ENCODE assay signal across 3 cellular contexts in the genomic region with DNA sequence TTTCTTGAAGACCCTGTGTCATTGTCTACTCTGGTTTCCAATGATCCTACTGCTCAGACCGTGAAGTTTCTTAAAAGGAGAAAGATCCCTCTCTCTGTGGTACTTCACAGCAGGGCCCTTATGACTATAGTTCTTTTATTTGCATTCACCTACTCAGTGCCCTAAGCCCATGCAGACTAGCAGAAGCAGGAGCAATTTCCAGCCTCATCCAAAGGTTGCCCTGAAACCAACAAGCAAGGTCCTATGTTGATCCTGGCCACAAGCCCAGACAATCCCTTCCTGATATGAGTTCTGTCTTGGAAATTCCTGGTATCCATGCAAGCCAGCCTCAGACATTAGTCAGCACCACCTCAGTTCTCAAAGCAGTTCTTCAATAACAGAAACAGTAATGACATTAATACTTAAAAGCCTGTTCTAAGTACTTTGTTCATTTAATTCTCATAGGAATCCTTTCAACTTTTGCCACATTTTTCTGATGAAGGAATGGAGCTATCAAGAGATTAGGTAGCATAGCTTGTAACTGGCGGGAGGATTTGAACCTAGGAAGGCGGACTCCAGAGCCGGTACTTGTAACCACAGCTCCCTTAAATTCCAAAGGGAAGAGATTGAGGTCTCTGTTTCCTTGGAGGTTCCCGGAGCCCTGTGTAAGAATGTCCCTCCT.
TF ChIP-seq lines count a peak whose summit lies in the region.

No MANE protein-coding gene starts in this region.

TF ChIP-seq in A549, 52 proteins besides CTCF, POLR2A, EP300 and RAD21:
- TF ChIP-seq, protein P1, sequence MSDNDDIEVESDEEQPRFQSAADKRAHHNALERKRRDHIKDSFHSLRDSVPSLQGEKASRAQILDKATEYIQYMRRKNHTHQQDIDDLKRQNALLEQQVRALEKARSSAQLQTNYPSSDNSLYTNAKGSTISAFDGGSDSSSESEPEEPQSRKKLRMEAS (IDR thresholded peaks at IDR 0.05) = peak; percentile 41
- no peak for TF ChIP-seq ZSCAN20 (CRISPR knock-in tag; IDR thresholded peaks at IDR 0.05)
- TF ChIP-seq FOXS1 (CRISPR knock-in tag; IDR thresholded peaks at IDR 0.05) = peak; percentile 91; the same call in 1 of the 2 replicates
- TF ChIP-seq GATA3 (IDR thresholded peaks at IDR 0.05; ENCODE audit: borderline replicate concordance) = peak; percentile 68; the same call in 1 of the 2 replicates
- no peak for TF ChIP-seq NPAS2 (CRISPR knock-in tag; IDR thresholded peaks at IDR 0.05; ENCODE audit: borderline replicate concordance)
- TF ChIP-seq ZNF302 (CRISPR knock-in tag; IDR thresholded peaks at IDR 0.05) = no peak
- TF ChIP-seq JUN (IDR thresholded peaks at IDR 0.05) = peak; percentile 21 to 66; a peak in 3 of 5 replicates
- TF ChIP-seq, protein P2, sequence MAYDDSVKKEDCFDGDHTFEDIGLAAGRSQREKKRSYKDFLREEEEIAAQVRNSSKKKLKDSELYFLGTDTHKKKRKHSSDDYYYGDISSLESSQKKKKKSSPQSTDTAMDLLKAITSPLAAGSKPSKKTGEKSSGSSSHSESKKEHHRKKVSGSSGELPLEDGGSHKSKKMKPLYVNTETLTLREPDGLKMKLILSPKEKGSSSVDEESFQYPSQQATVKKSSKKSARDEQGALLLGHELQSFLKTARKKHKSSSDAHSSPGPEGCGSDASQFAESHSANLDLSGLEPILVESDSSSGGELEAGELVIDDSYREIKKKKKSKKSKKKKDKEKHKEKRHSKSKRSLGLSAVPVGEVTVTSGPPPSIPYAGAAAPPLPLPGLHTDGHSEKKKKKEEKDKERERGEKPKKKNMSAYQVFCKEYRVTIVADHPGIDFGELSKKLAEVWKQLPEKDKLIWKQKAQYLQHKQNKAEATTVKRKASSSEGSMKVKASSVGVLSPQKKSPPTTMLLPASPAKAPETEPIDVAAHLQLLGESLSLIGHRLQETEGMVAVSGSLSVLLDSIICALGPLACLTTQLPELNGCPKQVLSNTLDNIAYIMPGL (CRISPR knock-in tag; IDR thresholded peaks at IDR 0.05; ENCODE audit: borderline replicate concordance) = no peak
- TF ChIP-seq POLR2AphosphoS2 (conservative IDR thresholded peaks at IDR 0.05; ENCODE audit: low read length) = no peak
- TF ChIP-seq HOXA7 (CRISPR knock-in tag; IDR thresholded peaks at IDR 0.05) = peak; percentile 36; the same call in 1 of the 2 replicates
- peak; percentile 47; the same call in 1 of the 2 replicates for TF ChIP-seq FOSL2 (IDR thresholded peaks at IDR 0.05)
- peak; percentile 82 for TF ChIP-seq FOSL2 (CRISPR knock-in tag; IDR thresholded peaks at IDR 0.05)
- TF ChIP-seq MYC (IDR thresholded peaks at IDR 0.05; ENCODE audit: borderline replicate concordance, low read length) = no peak
- TF ChIP-seq CEBPB (IDR thresholded peaks at IDR 0.05) = no peak; a peak in 1 of 4 replicates
- TF ChIP-seq JUNB (IDR thresholded peaks at IDR 0.05) = peak; percentile 57
- TF ChIP-seq, protein P3, sequence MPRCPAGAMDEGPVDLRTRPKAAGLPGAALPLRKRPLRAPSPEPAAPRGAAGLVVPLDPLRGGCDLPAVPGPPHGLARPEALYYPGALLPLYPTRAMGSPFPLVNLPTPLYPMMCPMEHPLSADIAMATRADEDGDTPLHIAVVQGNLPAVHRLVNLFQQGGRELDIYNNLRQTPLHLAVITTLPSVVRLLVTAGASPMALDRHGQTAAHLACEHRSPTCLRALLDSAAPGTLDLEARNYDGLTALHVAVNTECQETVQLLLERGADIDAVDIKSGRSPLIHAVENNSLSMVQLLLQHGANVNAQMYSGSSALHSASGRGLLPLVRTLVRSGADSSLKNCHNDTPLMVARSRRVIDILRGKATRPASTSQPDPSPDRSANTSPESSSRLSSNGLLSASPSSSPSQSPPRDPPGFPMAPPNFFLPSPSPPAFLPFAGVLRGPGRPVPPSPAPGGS (IDR thresholded peaks at IDR 0.05) = no peak

TF ChIP-seq in HEK293, 187 proteins besides CTCF, POLR2A, EP300 and RAD21 (continues in another document):
- TF ChIP-seq PRDM1 (tag by site-specific recombination; IDR thresholded peaks at IDR 0.05) = 0 out of 2 replicates have a peak, but pooled peaks have one; percentile 13
- no peak for TF ChIP-seq ZNF501 (tag by site-specific recombination; IDR thresholded peaks at IDR 0.05)
- TF ChIP-seq, protein P4, sequence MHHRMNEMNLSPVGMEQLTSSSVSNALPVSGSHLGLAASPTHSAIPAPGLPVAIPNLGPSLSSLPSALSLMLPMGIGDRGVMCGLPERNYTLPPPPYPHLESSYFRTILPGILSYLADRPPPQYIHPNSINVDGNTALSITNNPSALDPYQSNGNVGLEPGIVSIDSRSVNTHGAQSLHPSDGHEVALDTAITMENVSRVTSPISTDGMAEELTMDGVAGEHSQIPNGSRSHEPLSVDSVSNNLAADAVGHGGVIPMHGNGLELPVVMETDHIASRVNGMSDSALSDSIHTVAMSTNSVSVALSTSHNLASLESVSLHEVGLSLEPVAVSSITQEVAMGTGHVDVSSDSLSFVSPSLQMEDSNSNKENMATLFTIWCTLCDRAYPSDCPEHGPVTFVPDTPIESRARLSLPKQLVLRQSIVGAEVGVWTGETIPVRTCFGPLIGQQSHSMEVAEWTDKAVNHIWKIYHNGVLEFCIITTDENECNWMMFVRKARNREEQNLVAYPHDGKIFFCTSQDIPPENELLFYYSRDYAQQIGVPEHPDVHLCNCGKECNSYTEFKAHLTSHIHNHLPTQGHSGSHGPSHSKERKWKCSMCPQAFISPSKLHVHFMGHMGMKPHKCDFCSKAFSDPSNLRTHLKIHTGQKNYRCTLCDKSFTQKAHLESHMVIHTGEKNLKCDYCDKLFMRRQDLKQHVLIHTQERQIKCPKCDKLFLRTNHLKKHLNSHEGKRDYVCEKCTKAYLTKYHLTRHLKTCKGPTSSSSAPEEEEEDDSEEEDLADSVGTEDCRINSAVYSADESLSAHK (tag by site-specific recombination; IDR thresholded peaks at IDR 0.05) = peak; percentile 77
- TF ChIP-seq GFI1B (tag by site-specific recombination; IDR thresholded peaks at IDR 0.05) = no peak
- TF ChIP-seq ZNF10 (tag by site-specific recombination; IDR thresholded peaks at IDR 0.05) = 0 out of 2 replicates have a peak, but pooled peaks have one; percentile 34
- 0 out of 2 replicates have a peak, but pooled peaks have one; percentile 33 for TF ChIP-seq ZBTB8A (tag by site-specific recombination; IDR thresholded peaks at IDR 0.05)
- no peak for TF ChIP-seq ZNF175 (tag by site-specific recombination; IDR thresholded peaks at IDR 0.05)
- TF ChIP-seq OSR2 (tag by site-specific recombination; IDR thresholded peaks at IDR 0.05) = peak; percentile 85
- no peak; the same call in 1 of the 2 replicates for TF ChIP-seq ZBTB17 (tag by site-specific recombination; IDR thresholded peaks at IDR 0.05)
- no peak for TF ChIP-seq GLI2 (tag by site-specific recombination; IDR thresholded peaks at IDR 0.05; ENCODE audit: borderline replicate concordance, low read depth)
- TF ChIP-seq ZNF792 (tag by site-specific recombination; IDR thresholded peaks at IDR 0.05) = no peak
- TF ChIP-seq ZNF24 (tag by site-specific recombination; IDR thresholded peaks at IDR 0.05) = 0 out of 2 replicates have a peak, but pooled peaks have one; percentile 16
- peak; percentile 77 for TF ChIP-seq ZNF239 (tag by site-specific recombination; IDR thresholded peaks at IDR 0.05)
- TF ChIP-seq, protein P5, sequence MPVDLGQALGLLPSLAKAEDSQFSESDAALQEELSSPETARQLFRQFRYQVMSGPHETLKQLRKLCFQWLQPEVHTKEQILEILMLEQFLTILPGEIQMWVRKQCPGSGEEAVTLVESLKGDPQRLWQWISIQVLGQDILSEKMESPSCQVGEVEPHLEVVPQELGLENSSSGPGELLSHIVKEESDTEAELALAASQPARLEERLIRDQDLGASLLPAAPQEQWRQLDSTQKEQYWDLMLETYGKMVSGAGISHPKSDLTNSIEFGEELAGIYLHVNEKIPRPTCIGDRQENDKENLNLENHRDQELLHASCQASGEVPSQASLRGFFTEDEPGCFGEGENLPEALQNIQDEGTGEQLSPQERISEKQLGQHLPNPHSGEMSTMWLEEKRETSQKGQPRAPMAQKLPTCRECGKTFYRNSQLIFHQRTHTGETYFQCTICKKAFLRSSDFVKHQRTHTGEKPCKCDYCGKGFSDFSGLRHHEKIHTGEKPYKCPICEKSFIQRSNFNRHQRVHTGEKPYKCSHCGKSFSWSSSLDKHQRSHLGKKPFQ (tag by site-specific recombination; IDR thresholded peaks at IDR 0.05) = no peak
- no peak for TF ChIP-seq ZNF548 (tag by site-specific recombination; IDR thresholded peaks at IDR 0.05)
- peak; percentile 72; the same call in 1 of the 2 replicates for TF ChIP-seq ZNF660 (tag by site-specific recombination; IDR thresholded peaks at IDR 0.05)
- TF ChIP-seq SCRT1 (tag by site-specific recombination; IDR thresholded peaks at IDR 0.05; ENCODE audit: borderline replicate concordance) = no peak
- no peak for TF ChIP-seq TCF7L2 (IDR thresholded peaks at IDR 0.05; ENCODE audit: borderline replicate concordance, low read depth, low read length)
- TF ChIP-seq, protein P6, sequence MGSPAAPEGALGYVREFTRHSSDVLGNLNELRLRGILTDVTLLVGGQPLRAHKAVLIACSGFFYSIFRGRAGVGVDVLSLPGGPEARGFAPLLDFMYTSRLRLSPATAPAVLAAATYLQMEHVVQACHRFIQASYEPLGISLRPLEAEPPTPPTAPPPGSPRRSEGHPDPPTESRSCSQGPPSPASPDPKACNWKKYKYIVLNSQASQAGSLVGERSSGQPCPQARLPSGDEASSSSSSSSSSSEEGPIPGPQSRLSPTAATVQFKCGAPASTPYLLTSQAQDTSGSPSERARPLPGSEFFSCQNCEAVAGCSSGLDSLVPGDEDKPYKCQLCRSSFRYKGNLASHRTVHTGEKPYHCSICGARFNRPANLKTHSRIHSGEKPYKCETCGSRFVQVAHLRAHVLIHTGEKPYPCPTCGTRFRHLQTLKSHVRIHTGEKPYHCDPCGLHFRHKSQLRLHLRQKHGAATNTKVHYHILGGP (tag by site-specific recombination; IDR thresholded peaks at IDR 0.05) = no peak
- no peak for TF ChIP-seq ZNF791 (tag by site-specific recombination; IDR thresholded peaks at IDR 0.05)

TF ChIP-seq in GM12878, 131 proteins besides CTCF, POLR2A, EP300 and RAD21:
- no peak for TF ChIP-seq STAT1 (conservative IDR thresholded peaks at IDR 0.05)
- peak; percentile 33; the same call in 1 of the 2 replicates for TF ChIP-seq EED (IDR thresholded peaks at IDR 0.05; ENCODE audit: low read depth)
